Comparison of ENCODE assay signal across 14 cellular contexts in the genomic region with DNA sequence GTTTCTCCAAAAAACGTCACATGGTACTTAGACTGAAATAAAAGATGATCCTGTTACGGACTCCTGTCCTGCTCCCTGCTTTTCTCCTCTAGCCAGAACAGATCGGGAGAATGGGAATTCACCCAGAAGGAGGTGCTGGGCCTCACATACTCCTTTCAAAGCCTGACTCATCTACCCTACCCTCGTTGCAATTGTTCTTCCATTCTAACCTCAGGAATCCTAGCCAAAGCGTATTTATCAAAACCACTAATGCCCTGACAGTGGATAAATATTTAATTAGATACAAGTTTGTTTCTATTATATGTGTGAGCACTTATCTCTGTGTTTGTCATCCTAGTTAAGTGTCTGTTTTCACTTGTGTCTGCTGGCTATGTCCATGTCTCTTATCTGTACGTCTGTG. TPM values are rescaled to one million over a fixed set of nuclear protein-coding genes. Genes with fewer than 3 reads are reported as not detected.
DNase-seq lines count a peak whose midpoint lies in the region; ATAC-seq and TF ChIP-seq lines count a peak whose summit lies in the region.
"Had no signal": no experiment of that assay in that cellular context is flagged by ENCODE, and none has a peak within 500 bp of the region (broad histone marks: within the 10 kb centered on the region; RNA-seq: fewer than 3 reads in every experiment).

No MANE protein-coding gene starts in this region.

- H4K20me1 ChIP-seq in BLaER1: no peaks in the 10 kb centered on the region

- H3K36me3 ChIP-seq in BLaER1 (no peaks in the 10 kb centered on the region), brain microvascular endothelial cell (replicated peaks) (no peaks in the 10 kb centered on the region)
- H3K36me3 ChIP-seq: gastrocnemius medialis, thyroid gland had no signal

- no peaks in the 10 kb centered on the region for H3K9me3 ChIP-seq in BLaER1
- H3K9me3 ChIP-seq: body of pancreas, gastrocnemius medialis, thyroid gland had no signal

- no peak overlapping the region for H3K4me3 ChIP-seq in BLaER1
- H3K4me3 ChIP-seq in brain microvascular endothelial cell (ENCODE audit: low read depth, low read length): no peak overlapping the region
- H3K4me3 ChIP-seq: body of pancreas, gastrocnemius medialis, K562, lung, thyroid gland had no signal

- H3K27ac ChIP-seq in BLaER1 (no peak overlapping the region), brain microvascular endothelial cell (no peak overlapping the region)
- H3K27ac ChIP-seq: body of pancreas, gastrocnemius medialis, thyroid gland, VCaP had no signal

- TF ChIP-seq CTCF in brain microvascular endothelial cell (IDR thresholded peaks at IDR 0.05; ENCODE audit: low read depth, low read length, missing control alignments): peak; percentile 14

- DNase-seq in LHCN-M2 (ENCODE audit: low read depth): peak; percentile 60
- peak; percentile 31 for DNase-seq in brain microvascular endothelial cell
- DNase-seq in kidney tubule cell (ENCODE audit: low spot score): peak; percentile 50
- no peak for DNase-seq in NCI-H2196 treated with DMSO at 0.1 percent for 48 hours (lab: John Stamatoyannopoulos, UW; ENCODE audit: unreplicated experiment)
- DNase-seq in G401 (ENCODE audit: low spot score): no peak
- DNase-seq: gastrocnemius medialis, thyroid gland had no signal

- H3K4me1 ChIP-seq in BLaER1: peaks cover 23% of the 10 kb centered on the region
- H3K4me1 ChIP-seq: body of pancreas, gastrocnemius medialis, thyroid gland had no signal

- no peak for ATAC-seq in GM18861 (IDR thresholded peaks at IDR 0.05; ENCODE audit: unreplicated experiment)
- ATAC-seq in HG03025 (IDR thresholded peaks at IDR 0.05; ENCODE audit: low FRiP score, unreplicated experiment): no peak

- H3K27me3 ChIP-seq in BLaER1 (no peaks in the 10 kb centered on the region), brain microvascular endothelial cell (replicated peaks) (peaks cover 18% of the 10 kb centered on the region)
- H3K27me3 ChIP-seq: body of pancreas, gastrocnemius medialis, thyroid gland had no signal

- H3K4me2 ChIP-seq in BLaER1: peak overlapping the region; percentile 52

- in situ Hi-C loops in brain microvascular endothelial cell (cut with HindIII; ENCODE audit: low pct_ligation_motif_present, low sequenced_read_pairs): no loop called here
- in situ Hi-C loops in G401 (cut with HindIII; ENCODE audit: low sequenced_read_pairs): no loop called here

- no peak overlapping the region for H3K9ac ChIP-seq in BLaER1

RNA-seq across cellular contexts. Expression of gene ZCWPW1, which starts 21.7 kb away (rescaled TPM):
- 1.9 and 4.2 TPM in 2 replicates for total RNA-seq in LHCN-M2 (2014; rRNA removed)
- 4.0 TPM for polyA plus RNA-seq in LHCN-M2 (2012)
- 0.54 and 0.62 TPM in 2 replicates for total RNA-seq in G401 (2014; rRNA removed; shearing (Covaris generic))

RNA-seq across cellular contexts. Expression of gene MEPCE, which starts 22.9 kb away (rescaled TPM):
- total RNA-seq in LHCN-M2 (2014; rRNA removed): 59.0 and 63.9 TPM in 2 replicates
- 40.9 TPM for polyA plus RNA-seq in LHCN-M2 (2012)
- total RNA-seq in G401 (2014; rRNA removed; shearing (Covaris generic)): 42.5 and 57.7 TPM in 2 replicates

RNA-seq across cellular contexts. Expression of gene PPP1R35, which starts 29.5 kb away (rescaled TPM):
- 68.5 and 71.6 TPM in 2 replicates for total RNA-seq in LHCN-M2 (2014; rRNA removed)
- polyA plus RNA-seq in LHCN-M2 (2012): 44.9 TPM
- 56.1 and 59.4 TPM in 2 replicates for total RNA-seq in G401 (2014; rRNA removed; shearing (Covaris generic))

RNA-seq across cellular contexts. Expression of gene PILRA, which starts 33.5 kb away (rescaled TPM):
- not detected in 2 replicates for total RNA-seq in LHCN-M2 (2014; rRNA removed)
- 0.10 TPM for polyA plus RNA-seq in LHCN-M2 (2012)
- 1.6 TPM in 1 of 2 replicates, not detected in the other for total RNA-seq in G401 (2014; rRNA removed; shearing (Covaris generic))

RNA-seq across cellular contexts. Expression of gene PILRB, which starts 48.9 kb away (rescaled TPM):
- 15.7 and 20.1 TPM in 2 replicates for total RNA-seq in LHCN-M2 (2014; rRNA removed)
- 3.7 TPM for polyA plus RNA-seq in LHCN-M2 (2012)
- total RNA-seq in G401 (2014; rRNA removed; shearing (Covaris generic)): 14.7 and 21.5 TPM in 2 replicates

Comparison
In these comparisons a context has a peak if more than half of its experiments do, and no peak if none do; other contexts are left out.
1. DNase-seq: peak in LHCN-M2 (single experiment), brain microvascular endothelial cell (single experiment) and kidney tubule cell (single experiment); none in NCI-H2196 treated with DMSO at 0.1 percent for 48 hours (single experiment) and G401 (single experiment).